Comparison of ENCODE assay signal across 15 cellular contexts in the genomic region with DNA sequence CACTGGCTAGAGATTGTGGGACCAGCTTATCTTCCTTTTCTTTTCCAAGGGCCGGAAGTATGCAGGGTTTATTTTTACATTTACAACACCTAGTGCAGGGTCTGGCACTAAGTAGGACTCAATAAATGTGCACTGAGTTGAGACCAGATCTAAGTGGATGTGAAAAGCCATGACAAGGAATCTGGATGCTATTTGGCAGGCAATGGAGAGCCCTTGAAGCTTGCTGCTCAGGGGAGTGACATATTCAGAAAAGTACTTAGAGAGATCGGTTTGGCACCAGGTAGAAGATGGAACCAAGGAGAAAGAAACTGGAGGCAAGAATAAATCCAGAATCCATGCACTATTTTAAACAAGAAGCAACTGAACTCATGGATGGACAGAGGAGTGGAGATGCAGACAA.
"Had no signal": no experiment of that assay in that cellular context is flagged by ENCODE, and none has a peak within 500 bp of the region (broad histone marks: within the 10 kb centered on the region; RNA-seq: fewer than 3 reads in every experiment).

No MANE protein-coding gene starts in this region.

- H3K36me3 ChIP-seq: breast epithelium, esophagus squamous epithelium, gastrocnemius medialis, pancreas, upper lobe of right lung had no signal

- H3K9me3 Mint-ChIP-seq: activated CD4-positive, alpha-beta memory T cell treated with anti-CD3 and anti-CD28 coated beads for 36 hours; activated naive CD4-positive, alpha-beta T cell treated with anti-CD3 and anti-CD28 coated beads for 36 hours; activated naive CD8-positive, alpha-beta T cell treated with anti-CD3 and anti-CD28 coated beads, Interleukin-2, amount 10 ng/mL, durations not matched to agents 7 days and 5 days; central memory CD8-positive, alpha-beta T cell had no signal

- H3K4me3 Mint-ChIP-seq: activated CD4-positive, alpha-beta memory T cell treated with anti-CD3 and anti-CD28 coated beads for 36 hours; activated naive CD4-positive, alpha-beta T cell treated with anti-CD3 and anti-CD28 coated beads for 36 hours; activated naive CD8-positive, alpha-beta T cell treated with anti-CD3 and anti-CD28 coated beads, Interleukin-2, amount 10 ng/mL, durations not matched to agents 7 days and 5 days; central memory CD8-positive, alpha-beta T cell; effector memory CD8-positive, alpha-beta T cell; nephron progenitor cell had no signal

- H3K4me3 ChIP-seq: breast epithelium, dorsolateral prefrontal cortex, esophagus squamous epithelium, gastrocnemius medialis, pancreas, upper lobe of right lung had no signal

- H3K27ac ChIP-seq: breast epithelium, dorsolateral prefrontal cortex, esophagus squamous epithelium, gastrocnemius medialis, pancreas, upper lobe of right lung had no signal

- H3K9me3 ChIP-seq: breast epithelium, esophagus squamous epithelium, gastrocnemius medialis, pancreas, upper lobe of right lung had no signal

- H3K4me1 Mint-ChIP-seq: activated naive CD8-positive, alpha-beta T cell treated with anti-CD3 and anti-CD28 coated beads, Interleukin-2, amount 10 ng/mL, durations not matched to agents 7 days and 5 days; central memory CD8-positive, alpha-beta T cell had no signal

- H3K4me1 ChIP-seq: breast epithelium, pancreas, upper lobe of right lung had no signal

- ATAC-seq: effector memory CD8-positive, alpha-beta T cell had no signal

- H3K36me3 Mint-ChIP-seq: activated CD4-positive, alpha-beta memory T cell treated with anti-CD3 and anti-CD28 coated beads for 36 hours; activated naive CD8-positive, alpha-beta T cell treated with anti-CD3 and anti-CD28 coated beads, Interleukin-2, amount 10 ng/mL, durations not matched to agents 7 days and 5 days had no signal

- DNase-seq: activated CD4-positive, CD25-positive, alpha-beta regulatory T cell; activated naive CD8-positive, alpha-beta T cell treated with anti-CD3 and anti-CD28 coated beads, Interleukin-2, amount 10 ng/mL, durations not matched to agents 7 days and 5 days; effector memory CD8-positive, alpha-beta T cell; esophagus squamous epithelium; stimulated activated CD4-positive, alpha-beta T cell treated with anti-CD3 and anti-CD28 coated beads, Interleukin-12 subunit alpha, Interleukin-12 subunit beta, amount 100 ng/mL, for 4 hours; stimulated activated CD4-positive, alpha-beta T cell treated with anti-CD3 and anti-CD28 coated beads, Interleukin-4, amount 100 ng/mL, for 4 hours had no signal

- H3K27ac Mint-ChIP-seq: activated CD4-positive, alpha-beta memory T cell treated with anti-CD3 and anti-CD28 coated beads for 36 hours; activated naive CD4-positive, alpha-beta T cell treated with anti-CD3 and anti-CD28 coated beads for 36 hours; activated naive CD8-positive, alpha-beta T cell treated with anti-CD3 and anti-CD28 coated beads, Interleukin-2, amount 10 ng/mL, durations not matched to agents 7 days and 5 days; effector memory CD8-positive, alpha-beta T cell; nephron progenitor cell had no signal

- H3K27me3 Mint-ChIP-seq: activated CD4-positive, alpha-beta memory T cell treated with anti-CD3 and anti-CD28 coated beads for 36 hours; activated naive CD8-positive, alpha-beta T cell treated with anti-CD3 and anti-CD28 coated beads, Interleukin-2, amount 10 ng/mL, durations not matched to agents 7 days and 5 days; central memory CD8-positive, alpha-beta T cell had no signal

- H3K27me3 ChIP-seq: breast epithelium, esophagus squamous epithelium, gastrocnemius medialis, upper lobe of right lung had no signal
